ENCODE assay signal across 17 cellular contexts in genomic region chrX:22758807-22759481, GRCh38.
A peak's percentile ranks its signal among the peaks of the same experiment; 100 is the strongest.
DNase-seq lines count a peak whose midpoint lies in the region; ATAC-seq, FAIRE-seq and TF ChIP-seq lines count a peak whose summit lies in the region.
"Had no signal": no experiment of that assay in that cellular context is flagged by ENCODE, and none has a peak within 500 bp of the region (broad histone marks: within the 10 kb centered on the region; RNA-seq: fewer than 3 reads in every experiment).

No MANE protein-coding gene starts in this region.

- FAIRE-seq in frontal cortex (lab: Jason Lieb, UNC) (no peak), GM12891 (lab: Jason Lieb, UNC) (no peak)

- DNase-seq in NCI-H69 (lab: John Stamatoyannopoulos, UW) = peak; percentile 33
- DNase-seq in frontal cortex (ENCODE audit: low spot score in 2 of 2) = no peak
- DNase-seq in NCI-H526 (lab: John Stamatoyannopoulos, UW) = no peak
- DNase-seq in GM12891 (ENCODE audit: insufficient read length, low spot score) = no peak
- no peak for DNase-seq in erythroblast (lab: John Stamatoyannopoulos, UW)
- DNase-seq: colonic mucosa, DND-41, lower lobe of right lung, NCI-H345, Peyer's patch, sigmoid colon, T-helper 1 cell had no signal

- no peak for TF ChIP-seq POLR2A in GM12891 (IDR thresholded peaks at IDR 0.05; ENCODE audit: low read depth, low read length)
- no peak for TF ChIP-seq POLR2A in erythroblast (IDR thresholded peaks at IDR 0.05; ENCODE audit: low read length)

- ATAC-seq in GM18868 (IDR thresholded peaks at IDR 0.05; ENCODE audit: unreplicated experiment) = peak; percentile 85
- peak; percentile 91 for ATAC-seq in GM21529 (IDR thresholded peaks at IDR 0.05; ENCODE audit: unreplicated experiment)
- peak; percentile 74 for ATAC-seq in HG02981 (IDR thresholded peaks at IDR 0.05; ENCODE audit: unreplicated experiment)
- ATAC-seq: activated CD4-positive, CD25-positive, alpha-beta regulatory T cell treated with anti-CD3 and anti-CD28 coated beads, Interleukin-2, amount 50 U/mL, for 24 hours; GM23338; lower lobe of right lung had no signal

TF ChIP-seq in GM12891, 5 proteins besides CTCF, POLR2A, EP300 and RAD21:
- no peak for TF ChIP-seq TAF1 (IDR thresholded peaks at IDR 0.05; ENCODE audit: low read depth, low read length)
- TF ChIP-seq PAX5 (IDR thresholded peaks at IDR 0.05; ENCODE audit: insufficient read depth, low read length, severe bottlenecking) = no peak
- TF ChIP-seq POU2F2 (IDR thresholded peaks at IDR 0.05; ENCODE audit: low read depth, low read length) = no peak
- TF ChIP-seq SPI1 (IDR thresholded peaks at IDR 0.05; ENCODE audit: low read depth, low read length) = no peak
- TF ChIP-seq POLR2AphosphoS5 (IDR thresholded peaks at IDR 0.05; ENCODE audit: low read depth, low read length) = no peak
